17 cellular contexts compared by ENCODE assay signal in the genomic region with DNA sequence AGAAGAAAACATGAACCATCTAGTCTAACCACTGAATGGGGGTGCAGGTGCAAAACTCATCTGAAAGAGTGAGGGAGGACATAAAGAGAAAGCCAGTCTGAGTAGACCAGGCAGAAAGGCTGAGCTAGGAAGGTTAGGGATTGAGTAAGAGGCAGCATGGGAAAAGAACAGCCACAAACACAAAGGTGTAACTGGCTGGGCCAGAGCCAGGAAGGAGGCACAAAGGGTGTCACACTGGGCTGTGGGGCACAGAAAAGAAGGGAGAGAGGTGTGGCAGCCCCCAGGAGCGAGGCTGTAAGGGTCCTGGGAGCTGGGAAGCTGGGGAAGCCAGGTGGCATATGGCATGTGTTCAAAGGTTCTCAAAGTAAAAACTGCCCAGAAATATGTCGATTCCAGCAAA.
"Had no signal": no experiment of that assay in that cellular context is flagged by ENCODE, and none has a peak within 500 bp of the region (broad histone marks: within the 10 kb centered on the region; RNA-seq: fewer than 3 reads in every experiment).

No MANE protein-coding gene starts in this region.

- H3K27ac Mint-ChIP-seq: activated naive CD4-positive, alpha-beta T cell treated with anti-CD3 and anti-CD28 coated beads, Interleukin-2, amount 50 U/mL, for 72 hours; memory B cell; natural killer cell treated with Interleukin-12 subunit alpha and Interleukin-12 subunit beta and Interleukin-15 and Interleukin-18, amount 100 ng/mL, for 72 hours had no signal

- H3K4me1 Mint-ChIP-seq: memory B cell had no signal

- H3K36me3 ChIP-seq: brain microvascular endothelial cell, esophagus squamous epithelium, gastroesophageal sphincter, heart right ventricle had no signal

- H3K9me3 Mint-ChIP-seq: activated naive CD4-positive, alpha-beta T cell treated with anti-CD3 and anti-CD28 coated beads, Interleukin-2, amount 50 U/mL, for 72 hours; memory B cell; natural killer cell treated with Interleukin-12 subunit alpha and Interleukin-12 subunit beta and Interleukin-15 and Interleukin-18, amount 100 ng/mL, for 72 hours had no signal

- DNase-seq: activated gamma-delta T cell treated with Interleukin-2 at 50 U/mL for 16 hours; activated T-cell treated with anti-CD3 and anti-CD28 coated beads, Interleukin-2, amount 50 U/mL, for 1 hour; aorta; brain microvascular endothelial cell; central memory CD4-positive, alpha-beta T cell; esophagus squamous epithelium; heart right ventricle; left colon; stimulated activated CD4-positive, alpha-beta T cell treated with anti-CD3 and anti-CD28 coated beads, Interleukin-4, amount 100 ng/mL, for 24 hours; stimulated activated naive CD4-positive, alpha-beta T cell treated with Interleukin-2 at 50 U/mL for 16 hours; T-helper 9 cell had no signal

- H3K27me3 ChIP-seq: brain microvascular endothelial cell, esophagus squamous epithelium, gastroesophageal sphincter, heart right ventricle had no signal

- H3K27ac ChIP-seq: brain microvascular endothelial cell, esophagus squamous epithelium, heart right ventricle, parathyroid adenoma had no signal

- H3K4me3 ChIP-seq: esophagus squamous epithelium, gastroesophageal sphincter, heart right ventricle had no signal

- ATAC-seq: activated naive CD4-positive, alpha-beta T cell treated with anti-CD3 and anti-CD28 coated beads, Interleukin-2, amount 50 U/mL, for 72 hours; gastroesophageal sphincter; heart right ventricle; left colon; natural killer cell treated with Interleukin-12 subunit alpha and Interleukin-12 subunit beta and Interleukin-15 and Interleukin-18, amount 100 ng/mL, for 72 hours; right cardiac atrium had no signal

- H3K9me3 ChIP-seq: esophagus squamous epithelium, gastroesophageal sphincter, heart right ventricle had no signal

- H3K4me3 Mint-ChIP-seq: memory B cell; natural killer cell treated with Interleukin-12 subunit alpha and Interleukin-12 subunit beta and Interleukin-15 and Interleukin-18, amount 100 ng/mL, for 72 hours had no signal

- H3K36me3 Mint-ChIP-seq: activated naive CD4-positive, alpha-beta T cell treated with anti-CD3 and anti-CD28 coated beads, Interleukin-2, amount 50 U/mL, for 72 hours; memory B cell; natural killer cell treated with Interleukin-12 subunit alpha and Interleukin-12 subunit beta and Interleukin-15 and Interleukin-18, amount 100 ng/mL, for 72 hours had no signal

- H3K4me1 ChIP-seq: esophagus squamous epithelium, heart right ventricle had no signal
